ENCODE assay signal across 11 cellular contexts in the genomic region with DNA sequence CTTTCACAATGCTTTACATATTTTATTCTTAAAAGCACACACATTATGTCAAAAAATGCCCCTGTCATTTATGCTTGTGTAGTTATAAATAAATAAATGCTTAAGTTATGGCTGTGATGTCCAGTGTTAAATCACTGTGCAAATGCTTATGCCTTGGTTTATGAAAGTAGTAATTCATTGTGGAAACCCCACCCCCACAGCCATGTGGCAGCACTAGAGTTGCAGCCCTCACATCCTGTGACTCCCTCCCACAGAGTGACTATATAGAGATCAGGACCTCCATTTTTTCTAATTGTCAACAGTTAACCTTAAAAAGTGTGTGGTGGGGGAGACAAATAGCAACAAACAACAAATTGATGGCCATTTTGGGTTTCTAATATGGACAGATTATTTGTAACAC. TPM values are rescaled to one million over a fixed set of nuclear protein-coding genes. Genes with fewer than 3 reads are reported as not detected.
DNase-seq lines count a peak whose midpoint lies in the region; ATAC-seq and TF ChIP-seq lines count a peak whose summit lies in the region.
"Had no signal": no experiment of that assay in that cellular context is flagged by ENCODE, and none has a peak within 500 bp of the region (broad histone marks: within the 10 kb centered on the region; RNA-seq: fewer than 3 reads in every experiment).

No MANE protein-coding gene starts in this region.

- no peak for TF ChIP-seq POLR2A in heart left ventricle (IDR thresholded peaks at IDR 0.05)
- TF ChIP-seq POLR2A in testis (IDR thresholded peaks at IDR 0.05), result no peak

- no peaks in the 10 kb centered on the region for H3K27me3 ChIP-seq in KMS-11 (ENCODE audit: insufficient read depth, low read depth)
- H3K27me3 ChIP-seq in heart left ventricle, result peaks cover 17 to 70% (median 51%) of the 10 kb centered on the region in 9 donors
- H3K27me3 ChIP-seq in aorta (ENCODE audit: control insufficient read depth in 1 of 2, insufficient read depth in 2 of 2, low read length in 1 of 2), result no peaks in the 10 kb centered on the region
- no peaks in the 10 kb centered on the region for H3K27me3 ChIP-seq in testis

- H4K20me1 ChIP-seq in KMS-11 (ENCODE audit: insufficient read depth), result no peaks in the 10 kb centered on the region

- H3K27ac Mint-ChIP-seq in natural killer cell treated with Interleukin-12 subunit alpha and Interleukin-12 subunit beta and Interleukin-15 and Interleukin-18, amount 100 ng/mL, for 72 hours, result peak overlapping the region; percentile 100

- peak; percentile 70 for DNase-seq in COLO829 (ENCODE audit: low spot score)
- DNase-seq in activated CD8-positive, alpha-beta memory T cell treated with anti-CD3 and anti-CD28 coated beads for 24 hours, result peak; percentile 70
- peak; percentile 82 for DNase-seq in natural killer cell treated with Interleukin-12 subunit alpha and Interleukin-12 subunit beta and Interleukin-15 and Interleukin-18, amount 100 ng/mL, for 72 hours (ENCODE audit: low spot score)
- no peak for DNase-seq in medulla oblongata (ENCODE audit: extremely low spot score)
- DNase-seq in heart left ventricle, result no peak
- no peak for DNase-seq in aorta
- DNase-seq in testis, result no peak
- DNase-seq: COR-L47; effector CD8-positive, alpha-beta T cell had no signal

- peak overlapping the region; percentile 98 for H3K4me2 ChIP-seq in KMS-11

- H3K36me3 Mint-ChIP-seq in natural killer cell treated with Interleukin-12 subunit alpha and Interleukin-12 subunit beta and Interleukin-15 and Interleukin-18, amount 100 ng/mL, for 72 hours, result no peaks in the 10 kb centered on the region

- H3K79me2 ChIP-seq in KMS-11 (ENCODE audit: insufficient read depth, low read depth), result peaks cover 23% of the 10 kb centered on the region; the same call in 1 of the 2 replicates

- H3K9me3 ChIP-seq in heart left ventricle, result no peaks in the 10 kb centered on the region
- no peaks in the 10 kb centered on the region for H3K9me3 ChIP-seq in aorta (ENCODE audit: control insufficient read depth, low read length)
- no peaks in the 10 kb centered on the region for H3K9me3 ChIP-seq in testis

- peaks cover 53% of the 10 kb centered on the region for H3K4me1 ChIP-seq in KMS-11 (ENCODE audit: low read depth, poor library complexity, severe bottlenecking)
- H3K4me1 ChIP-seq in heart left ventricle, result peaks cover 0 to 5% (median 0%) of the 10 kb centered on the region in 12 donors
- no peaks in the 10 kb centered on the region for H3K4me1 ChIP-seq in aorta (ENCODE audit: control insufficient read depth in 1 of 2, insufficient read depth in 2 of 2, low read length in 2 of 2)
- H3K4me1 ChIP-seq in testis, result no peaks in the 10 kb centered on the region

- no peak overlapping the region for H3K9ac ChIP-seq in KMS-11

- peaks cover 56 to 66% of the 10 kb centered on the region in 2 donors for H3K4me1 Mint-ChIP-seq in natural killer cell treated with Interleukin-12 subunit alpha and Interleukin-12 subunit beta and Interleukin-15 and Interleukin-18, amount 100 ng/mL, for 72 hours (ENCODE audit: low read depth in 2 of 2)

- no peak overlapping the region for H3K27ac ChIP-seq in KMS-11
- peak overlapping the region in 1 of 12 donors; percentile 81 for H3K27ac ChIP-seq in heart left ventricle
- H3K27ac ChIP-seq in aorta (ENCODE audit: low read depth in 1 of 2, low read length in 2 of 2), result no peak overlapping the region
- no peak overlapping the region for H3K27ac ChIP-seq in testis

- TF ChIP-seq CTCF in KMS-11 (conservative IDR thresholded peaks at IDR 0.05; ENCODE audit: low read depth, low read length) (no peak), heart left ventricle (IDR thresholded peaks at IDR 0.05) (no peak), testis (IDR thresholded peaks at IDR 0.05) (no peak)

- intact Hi-C loops in heart left ventricle (cut with DNase I), result no loop called here
- intact Hi-C loops in aorta (cut with DNase I), result no loop called here
- intact Hi-C loops in testis (cut with DNase I; ENCODE audit: low total_unique reads), result no loop called here

- H3K4me3 Mint-ChIP-seq in natural killer cell treated with Interleukin-12 subunit alpha and Interleukin-12 subunit beta and Interleukin-15 and Interleukin-18, amount 100 ng/mL, for 72 hours, result peak overlapping the region; percentile 100

- ATAC-seq in natural killer cell treated with Interleukin-12 subunit alpha and Interleukin-12 subunit beta and Interleukin-15 and Interleukin-18, amount 100 ng/mL, for 72 hours, result peak; percentile 76 to 86
- ATAC-seq in heart left ventricle (no peak), aorta (ENCODE audit: low FRiP score) (no peak)
- ATAC-seq: Panc1 had no signal

- H3K27me3 Mint-ChIP-seq in natural killer cell treated with Interleukin-12 subunit alpha and Interleukin-12 subunit beta and Interleukin-15 and Interleukin-18, amount 100 ng/mL, for 72 hours, result no peaks in the 10 kb centered on the region

- no peaks in the 10 kb centered on the region for H3K9me3 Mint-ChIP-seq in natural killer cell treated with Interleukin-12 subunit alpha and Interleukin-12 subunit beta and Interleukin-15 and Interleukin-18, amount 100 ng/mL, for 72 hours

- no peak overlapping the region for H2AFZ ChIP-seq in KMS-11 (ENCODE audit: low read depth)

- no peak overlapping the region for H3K4me3 ChIP-seq in KMS-11 (IDR thresholded peaks at IDR 0.05; ENCODE audit: insufficient read depth, low read depth, low read length)
- peak overlapping the region in 1 of 12 donors; percentile 59 for H3K4me3 ChIP-seq in heart left ventricle
- no peak overlapping the region for H3K4me3 ChIP-seq in aorta (ENCODE audit: low read length in 2 of 2)
- no peak overlapping the region for H3K4me3 ChIP-seq in testis

- no peaks in the 10 kb centered on the region for H3K36me3 ChIP-seq in KMS-11 (ENCODE audit: insufficient read depth)
- no peaks in the 10 kb centered on the region for H3K36me3 ChIP-seq in heart left ventricle
- H3K36me3 ChIP-seq in aorta (ENCODE audit: control insufficient read depth in 1 of 2, insufficient read depth in 2 of 2, low read length in 1 of 2), result no peaks in the 10 kb centered on the region
- H3K36me3 ChIP-seq in testis (ENCODE audit: low read depth, missing control alignments), result no peaks in the 10 kb centered on the region

RNA-seq across cellular contexts. Expression of a gene that starts 2.4 kb away (rescaled TPM):
- 10 to 100 TPM; 40.9 to 44.9 TPM for total RNA-seq in natural killer cell treated with Interleukin-12 subunit alpha and Interleukin-12 subunit beta and Interleukin-15 and Interleukin-18, amount 100 ng/mL, for 72 hours
- total RNA-seq in heart left ventricle (1 to 10 TPM in 2 of 9 donors, under 1 TPM in 1, not detected in 6; 0.31 to 5.3 (median 1.2) TPM), aorta (1 to 10 TPM in 1 of 2 donors, under 1 TPM in 1; 0.84 to 3.6 TPM), testis (10 to 100 TPM in 1 of 2 donors, 1 to 10 TPM in 1; 9.0 to 16.9 TPM)
- polyA plus RNA-seq in heart left ventricle (under 1 TPM; 0.25 to 0.38 TPM), aorta (1 to 10 TPM in 1 of 2 donors, not detected in 1; 3.1 TPM), testis (ENCODE audit: insufficient read depth, low read depth, low replicate concordance) (34.1 TPM)

Comparison
In these comparisons a context has a peak if more than half of its experiments do, and no peak if none do; other contexts are left out.
1. DNase-seq: peak in COLO829 (single experiment), activated CD8-positive, alpha-beta memory T cell treated with anti-CD3 and anti-CD28 coated beads for 24 hours (single experiment) and natural killer cell treated with Interleukin-12 subunit alpha and Interleukin-12 subunit beta and Interleukin-15 and Interleukin-18, amount 100 ng/mL, for 72 hours (single experiment); none in medulla oblongata (single experiment), heart left ventricle (0 of 5), aorta (0 of 2) and testis (single experiment).
2. ATAC-seq: peak in natural killer cell treated with Interleukin-12 subunit alpha and Interleukin-12 subunit beta and Interleukin-15 and Interleukin-18, amount 100 ng/mL, for 72 hours (2 of 2); none in heart left ventricle (0 of 4) and aorta (single experiment).